Comparison of ENCODE assay signal across 8 cellular contexts in genomic region chr16:27408012-27408601, GRCh38. TPM values are rescaled to one million over a fixed set of nuclear protein-coding genes. Genes with fewer than 3 reads are reported as not detected.
DNase-seq lines count a peak whose midpoint lies in the region; ATAC-seq and TF ChIP-seq lines count a peak whose summit lies in the region.

No MANE protein-coding gene starts in this region.

- peaks cover 88 to 93% (median 91%) of the 10 kb centered on the region in 3 donors for H3K4me1 Mint-ChIP-seq in T-cell

- H3K4me3 Mint-ChIP-seq in T-cell: peak overlapping the region; percentile 58 to 92 (median 88)

- H3K9me3 Mint-ChIP-seq in T-cell: peaks cover 0 to 10% (median 0%) of the 10 kb centered on the region in 3 donors

- no peaks in the 10 kb centered on the region for H3K27me3 Mint-ChIP-seq in T-cell

- POLR2A ChIA-PET in T-cell (lab: Charles Lee): interaction anchor here (0.6 to 1.4 kb wide), 8 partner anchors 9 to 236 kb away, joined by 3 to 12 read pairs (median 4); no protein-coding TSS in a partner anchor

- H3K9me3 ChIP-seq in adrenal gland (replicated peaks in 1 of 3) (peaks cover 0 to 6% (median 0%) of the 10 kb centered on the region in 3 donors), tibial artery (peaks cover 0 to 7% (median 5%) of the 10 kb centered on the region in 3 donors)

- 63 to 80% (median 72%) methylated on average over 3 of the region's 3 CpGs for WGBS in adrenal gland, 4 donors

- DNase-seq in T-cell (peak in 1 of 34 experiments; percentile 34), fibroblast of pulmonary artery (ENCODE audit: low read depth) (peak; percentile 51), adrenal gland (no peak), SHP77 treated with DMSO at 0.1 percent for 48 hours (lab: John Stamatoyannopoulos, UW) (no peak), tibial artery (no peak), NOMO-1 (lab: John Stamatoyannopoulos, UW; ENCODE audit: unreplicated experiment in 2 of 2) (no peak)

- TF ChIP-seq CTCF in fibroblast of pulmonary artery (IDR thresholded peaks at IDR 0.05; ENCODE audit: low read length, missing control alignments) (no peak), adrenal gland (IDR thresholded peaks at IDR 0.05) (no peak), tibial artery (IDR thresholded peaks at IDR 0.05) (no peak)

- H3K27ac ChIP-seq in adrenal gland (no peak overlapping the region), tibial artery (no peak overlapping the region)

- H3K36me3 ChIP-seq in adrenal gland (replicated peaks in 1 of 2) (no peaks in the 10 kb centered on the region), tibial artery (no peaks in the 10 kb centered on the region)

- peaks cover 5% of the 10 kb centered on the region for H3K27me3 ChIP-seq in adrenal gland
- peaks cover 0 to 27% of the 10 kb centered on the region in 2 donors for H3K27me3 ChIP-seq in tibial artery

- H3K4me1 ChIP-seq in adrenal gland (replicated peaks in 1 of 2): no peaks in the 10 kb centered on the region
- no peaks in the 10 kb centered on the region for H3K4me1 ChIP-seq in tibial artery

- peak; percentile 36 for TF ChIP-seq POLR2A in GM15510 (IDR thresholded peaks at IDR 0.05; ENCODE audit: borderline replicate concordance, extremely low read depth, insufficient read length)
- no peak for TF ChIP-seq POLR2A in adrenal gland (IDR thresholded peaks at IDR 0.05)

- ATAC-seq in HG02571 (IDR thresholded peaks at IDR 0.05; ENCODE audit: unreplicated experiment) (peak; percentile 33), T-cell (replicated peaks in 1 of 4) (peak; percentile 36 to 57 (median 48))

- peak overlapping the region; percentile 87 to 93 for H3K27ac Mint-ChIP-seq in T-cell

- peaks cover 32% of the 10 kb centered on the region for H3K36me3 Mint-ChIP-seq in T-cell

- intact Hi-C loops in adrenal gland (cut with DNase I) (no loop called here), tibial artery (cut with DNase I; ENCODE audit: low total_unique reads) (no loop called here)

- no peak overlapping the region for H3K4me3 ChIP-seq in fibroblast of pulmonary artery (replicated peaks; ENCODE audit: low read depth, low read length)
- no peak overlapping the region for H3K4me3 ChIP-seq in adrenal gland
- no peak overlapping the region for H3K4me3 ChIP-seq in tibial artery

- CTCF ChIA-PET in T-cell (lab: Charles Lee): interaction anchor here in 1 of 2 donors (0.9 to 3.0 kb wide), 5 partner anchors 36 to 238 kb away, joined by 3 to 12 read pairs (median 3); no protein-coding TSS in a partner anchor

RNA-seq across cellular contexts. Expression of gene IL21R, which starts 6.1 kb away (rescaled TPM):
- total RNA-seq in T-cell (10 to 100 TPM; 35.6 to 44.3 (median 38.2) TPM), adrenal gland (1 to 10 TPM in 1 of 8 donors, under 1 TPM in 6, not detected in 1; 0.14 to 2.6 (median 0.46) TPM)
- under 1 TPM; 0.08 to 0.55 (median 0.17) TPM for polyA plus RNA-seq in adrenal gland

Comparison
In these comparisons a context has a peak if more than half of its experiments do, and no peak if none do; other contexts are left out.
1. RNA of gene IL21R, which starts 6.1 kb away (total RNA-seq): 35.6 to 44.3 TPM in T-cell; 0.14 to 2.6 TPM in adrenal gland; every median in the first group is over 10 times any median in the second.